18 cellular contexts compared by ENCODE assay signal in the genomic region with DNA sequence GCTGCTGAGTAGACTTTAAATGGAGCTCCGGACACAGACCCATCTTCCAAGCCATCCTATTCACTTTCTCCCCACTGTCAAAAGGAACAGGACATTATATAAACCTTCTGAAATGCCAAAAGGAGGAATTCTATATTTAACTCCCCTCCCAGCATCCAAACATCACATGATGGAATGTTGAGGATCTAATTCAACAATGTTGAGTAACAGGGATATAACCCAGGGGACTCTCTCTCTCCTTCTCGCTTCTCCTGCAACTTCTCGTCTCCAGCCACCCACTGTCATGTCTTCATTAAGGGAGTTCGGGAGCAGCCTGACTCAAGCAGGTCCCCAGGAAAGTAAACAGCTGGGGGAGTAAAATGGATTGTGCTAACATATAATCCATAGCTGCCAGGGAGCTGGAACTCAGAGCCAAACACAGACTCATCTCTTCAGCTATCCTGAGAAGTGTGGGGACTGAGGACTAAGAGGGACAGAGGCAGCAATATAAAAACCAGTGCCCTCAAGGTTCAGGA. TPM values are rescaled to one million over a fixed set of nuclear protein-coding genes. Genes with fewer than 3 reads are reported as not detected.
"Had no signal": no experiment of that assay in that cellular context is flagged by ENCODE, and none has a peak within 500 bp of the region (broad histone marks: within the 10 kb centered on the region; RNA-seq: fewer than 3 reads in every experiment).

No MANE protein-coding gene starts in this region.

- H3K9me3 ChIP-seq: body of pancreas, right atrium auricular region had no signal

- H3K36me3 ChIP-seq: right atrium auricular region had no signal

- H3K27ac ChIP-seq: body of pancreas, epithelial cell of prostate, right atrium auricular region, skin epidermis had no signal

- H3K27me3 ChIP-seq: body of pancreas, right atrium auricular region had no signal

- DNase-seq: activated CD4-positive, alpha-beta memory T cell treated with anti-CD3 and anti-CD28 coated beads, Interleukin-2, amount 10 ng/mL, durations not matched to agents 7 days and 5 days; activated CD4-positive, alpha-beta T cell treated with anti-CD3 and anti-CD28 coated beads for 4 hours; activated effector memory CD4-positive, alpha-beta T cell treated with anti-CD3 and anti-CD28 coated beads, Interleukin-2, amount 50 U/mL, for 16 hours; activated T-cell treated with anti-CD3 and anti-CD28 coated beads, Interleukin-2, amount 50 U/mL, for 48 hours; body of pancreas; central memory CD4-positive, alpha-beta T cell; dermis blood vessel endothelial cell; hippocampal formation; kidney; mesendoderm; stimulated activated CD4-positive, alpha-beta T cell treated with anti-CD3 and anti-CD28 coated beads, Interleukin-15, amount 100 ng/mL, for 24 hours; stimulated activated CD4-positive, alpha-beta T cell treated with anti-CD3 and anti-CD28 coated beads, Interleukin-4, amount 100 ng/mL, for 1 hour; stimulated activated naive CD4-positive, alpha-beta T cell had no signal

- H3K4me3 ChIP-seq: body of pancreas, right atrium auricular region, skin epidermis had no signal

- ATAC-seq: body of pancreas; natural killer cell treated with Interleukin-12 subunit alpha and Interleukin-12 subunit beta and Interleukin-15 and Interleukin-18, amount 100 ng/mL, for 72 hours; WTC11 had no signal

- H3K4me1 ChIP-seq: body of pancreas had no signal

RNA-seq across cellular contexts. Expression of gene GRIN2A, which starts 51.7 kb away (rescaled TPM):
- total RNA-seq: activated CD4-positive, alpha-beta memory T cell treated with anti-CD3 and anti-CD28 coated beads, Interleukin-2, amount 10 ng/mL, durations not matched to agents 7 days and 5 days; dermis blood vessel endothelial cell; natural killer cell treated with Interleukin-12 subunit alpha and Interleukin-12 subunit beta and Interleukin-15 and Interleukin-18, amount 100 ng/mL, for 72 hours had no signal
